Comparison of ENCODE assay signal across 17 cellular contexts in genomic region chr6:106160189-106160588, GRCh38.
"Had no signal": no experiment of that assay in that cellular context is flagged by ENCODE, and none has a peak within 500 bp of the region (broad histone marks: within the 10 kb centered on the region; RNA-seq: fewer than 3 reads in every experiment).

No MANE protein-coding gene starts in this region.

- H3K4me1 ChIP-seq: gastrocnemius medialis, upper lobe of right lung, vagina had no signal

- H3K36me3 ChIP-seq: gastrocnemius medialis, heart right ventricle, tibial nerve, upper lobe of right lung, vagina had no signal

- H3K9me3 ChIP-seq: gastrocnemius medialis, heart right ventricle, mucosa of descending colon, testis, tibial nerve, upper lobe of right lung, vagina had no signal

- H3K27me3 ChIP-seq: gastrocnemius medialis, testis, tibial nerve, upper lobe of right lung, vagina had no signal

- H3K27ac ChIP-seq: coronary artery, gastrocnemius medialis, heart right ventricle, testis, tibial nerve, upper lobe of right lung, vagina had no signal

- DNase-seq: effector CD4-positive, alpha-beta T cell; endodermal cell; gastrocnemius medialis; heart right ventricle; hypothalamus; mucosa of descending colon; nephron progenitor cell; stimulated activated CD4-positive, alpha-beta T cell treated with anti-CD3 and anti-CD28 coated beads, Interleukin-2, amount 100 ng/mL, for 24 hours; stimulated activated CD4-positive, alpha-beta T cell treated with anti-CD3 and anti-CD28 coated beads, Interleukin-4, amount 100 ng/mL, for 4 hours; stimulated activated naive B cell treated with anti-CD40 and anti-IgM and Interleukin-4, amounts not matched to agents 10 μg/mL and 1 μg/mL and 100 μg/mL, for 72 hours; stimulated activated naive CD8-positive, alpha-beta T cell treated with anti-CD3 and anti-CD28 coated beads, Interleukin-15, amount 100 ng/mL, for 72 hours; testis; upper lobe of right lung had no signal

- H3K4me3 ChIP-seq: coronary artery, gastrocnemius medialis, heart right ventricle, mucosa of descending colon, skin epidermis, testis, tibial nerve, upper lobe of right lung, vagina had no signal
